ENCODE assay signal across 17 cellular contexts in genomic region chr2:26130763-26131162, GRCh38.
"Had no signal": no experiment of that assay in that cellular context is flagged by ENCODE, and none has a peak within 500 bp of the region (broad histone marks: within the 10 kb centered on the region; RNA-seq: fewer than 3 reads in every experiment).

No MANE protein-coding gene starts in this region.

- H3K27me3 Mint-ChIP-seq: stimulated activated naive B cell treated with anti-CD40 and anti-IgM and Interleukin-4, amounts not matched to agents 10 μg/mL and 1 μg/mL and 100 μg/mL, for 72 hours had no signal

- DNase-seq: activated CD4-positive, alpha-beta T cell treated with anti-CD3 and anti-CD28 coated beads, Interleukin-2, amount 50 U/mL, for 4 hours; activated naive CD4-positive, alpha-beta T cell treated with anti-CD3 and anti-CD28 coated beads for 36 hours; amygdala; body of pancreas; central memory CD4-positive, alpha-beta T cell; cortex of kidney; effector CD8-positive, alpha-beta T cell; foreskin keratinocyte; mesendoderm; nucleus accumbens; stimulated activated CD4-positive, alpha-beta T cell treated with anti-CD3 and anti-CD28 coated beads, Interleukin-2, amount 100 ng/mL, for 48 hours; stimulated activated naive B cell treated with anti-CD40 and anti-IgM and Interleukin-4, amounts not matched to agents 10 μg/mL and 1 μg/mL and 100 μg/mL, for 72 hours; SW 1271; T-helper 9 cell; transverse colon had no signal

- H3K27me3 ChIP-seq: body of pancreas, foreskin keratinocyte, transverse colon, vagina had no signal

- H3K9me3 ChIP-seq: body of pancreas, transverse colon, vagina had no signal

- H3K4me3 ChIP-seq: body of pancreas, transverse colon, vagina had no signal

- ATAC-seq: body of pancreas; foreskin keratinocyte; stimulated activated naive B cell treated with anti-CD40 and anti-IgM and Interleukin-4, amounts not matched to agents 10 μg/mL and 1 μg/mL and 100 μg/mL, for 72 hours had no signal

- H3K4me1 ChIP-seq: body of pancreas, foreskin keratinocyte had no signal

- H3K4me3 Mint-ChIP-seq: activated naive CD4-positive, alpha-beta T cell treated with anti-CD3 and anti-CD28 coated beads for 36 hours; nephron; stimulated activated naive B cell treated with anti-CD40 and anti-IgM and Interleukin-4, amounts not matched to agents 10 μg/mL and 1 μg/mL and 100 μg/mL, for 72 hours had no signal

- H3K27ac ChIP-seq: body of pancreas, foreskin keratinocyte, transverse colon, vagina had no signal

- H3K27ac Mint-ChIP-seq: activated naive CD4-positive, alpha-beta T cell treated with anti-CD3 and anti-CD28 coated beads for 36 hours; nephron had no signal

- H3K4me1 Mint-ChIP-seq: stimulated activated naive B cell treated with anti-CD40 and anti-IgM and Interleukin-4, amounts not matched to agents 10 μg/mL and 1 μg/mL and 100 μg/mL, for 72 hours had no signal

- H3K9me3 Mint-ChIP-seq: activated naive CD4-positive, alpha-beta T cell treated with anti-CD3 and anti-CD28 coated beads for 36 hours; nephron; stimulated activated naive B cell treated with anti-CD40 and anti-IgM and Interleukin-4, amounts not matched to agents 10 μg/mL and 1 μg/mL and 100 μg/mL, for 72 hours had no signal
